ENCODE assay signal across 13 cellular contexts in genomic region chr15:80710635-80711553, GRCh38. TPM values are rescaled to one million over a fixed set of nuclear protein-coding genes. Genes with fewer than 3 reads are reported as not detected.
DNase-seq lines count a peak whose midpoint lies in the region; ATAC-seq and TF ChIP-seq lines count a peak whose summit lies in the region.
"Had no signal": no experiment of that assay in that cellular context is flagged by ENCODE, and none has a peak within 500 bp of the region (broad histone marks: within the 10 kb centered on the region; RNA-seq: fewer than 3 reads in every experiment).

No MANE protein-coding gene starts in this region.

- no peak for TF ChIP-seq POLR2A in spleen (IDR thresholded peaks at IDR 0.05)

- peaks cover 15% of the 10 kb centered on the region for H3K4me1 Mint-ChIP-seq in activated T-helper 2 cell treated with anti-CD3 and anti-CD28 coated beads, Interferon-gamma antibody, Interleukin-2, Interleukin-4, amounts not matched to agents 10 μg/mL and 5 μg/mL and 100 μg/mL, durations not matched to agents 14 hours and 24 hours and 36 hours (ENCODE audit: low read depth)

- H3K36me3 ChIP-seq in spleen: no peaks in the 10 kb centered on the region
- H3K36me3 ChIP-seq: SJCRH30, suprapubic skin had no signal

- peak overlapping the region in 7 of 8 donors; percentile 47 to 80 (median 73) for H3K27ac ChIP-seq in spleen
- H3K27ac ChIP-seq: SJCRH30, suprapubic skin had no signal

- intact Hi-C loops in activated T-helper 2 cell treated with anti-CD3 and anti-CD28 coated beads, Interferon-gamma antibody, Interleukin-2, Interleukin-4, amounts not matched to agents 10 μg/mL and 5 μg/mL and 100 μg/mL, durations not matched to agents 14 hours and 24 hours and 36 hours (cut with micrococcal nuclease): loop anchor here (1.0 to 5.0 kb wide), 2 partner anchors 17 to 76 kb away; no protein-coding TSS in a partner anchor
- intact Hi-C loops in spleen (cut with DNase I; ENCODE audit: low total_unique reads): no loop called here

- ATAC-seq in GM18867 (IDR thresholded peaks at IDR 0.05; ENCODE audit: unreplicated experiment) (peak; percentile 56), HG03097 (IDR thresholded peaks at IDR 0.05; ENCODE audit: low FRiP score, unreplicated experiment) (no peak)
- ATAC-seq: left ventricle myocardium superior had no signal

- H3K4me3 Mint-ChIP-seq in activated T-helper 2 cell treated with anti-CD3 and anti-CD28 coated beads, Interferon-gamma antibody, Interleukin-2, Interleukin-4, amounts not matched to agents 10 μg/mL and 5 μg/mL and 100 μg/mL, durations not matched to agents 14 hours and 24 hours and 36 hours (ENCODE audit: low read depth): no peak overlapping the region
- H3K4me3 Mint-ChIP-seq: endodermal cell had no signal

- no peaks in the 10 kb centered on the region for H3K9me3 ChIP-seq in spleen
- H3K9me3 ChIP-seq: SJCRH30, suprapubic skin had no signal

- peak; percentile 19 for DNase-seq in HK-2 (ENCODE audit: unreplicated experiment)
- DNase-seq in activated T-helper 2 cell treated with anti-CD3 and anti-CD28 coated beads, Interferon-gamma antibody, Interleukin-2, Interleukin-4, amounts not matched to agents 10 μg/mL and 5 μg/mL and 100 μg/mL, durations not matched to agents 14 hours and 24 hours and 36 hours (ENCODE audit: low spot score): peak; percentile 16
- no peak for DNase-seq in spleen
- DNase-seq in AG08396 (ENCODE audit: low spot score): no peak
- DNase-seq in NCI-H1694 treated with DMSO at 0.1 percent for 48 hours (lab: John Stamatoyannopoulos, UW): no peak
- DNase-seq: activated effector memory CD4-positive, alpha-beta T cell treated with anti-CD3 and anti-CD28 coated beads, Interleukin-2, amount 50 U/mL, for 16 hours; endodermal cell; left ventricle myocardium superior; NCI-H187; SJCRH30 had no signal

- peaks cover 3% of the 10 kb centered on the region for H3K27me3 Mint-ChIP-seq in activated T-helper 2 cell treated with anti-CD3 and anti-CD28 coated beads, Interferon-gamma antibody, Interleukin-2, Interleukin-4, amounts not matched to agents 10 μg/mL and 5 μg/mL and 100 μg/mL, durations not matched to agents 14 hours and 24 hours and 36 hours (ENCODE audit: low read depth)

- no peak overlapping the region for H3K27ac Mint-ChIP-seq in activated T-helper 2 cell treated with anti-CD3 and anti-CD28 coated beads, Interferon-gamma antibody, Interleukin-2, Interleukin-4, amounts not matched to agents 10 μg/mL and 5 μg/mL and 100 μg/mL, durations not matched to agents 14 hours and 24 hours and 36 hours
- H3K27ac Mint-ChIP-seq: endodermal cell had no signal

- no peak for TF ChIP-seq CTCF in spleen (IDR thresholded peaks at IDR 0.05 in 8 of 11, conservative IDR thresholded peaks at IDR 0.05 in 3 of 11)

- H3K27me3 ChIP-seq in spleen (replicated peaks in 1 of 7): no peaks in the 10 kb centered on the region
- H3K27me3 ChIP-seq: SJCRH30, suprapubic skin had no signal

- H3K36me3 Mint-ChIP-seq in activated T-helper 2 cell treated with anti-CD3 and anti-CD28 coated beads, Interferon-gamma antibody, Interleukin-2, Interleukin-4, amounts not matched to agents 10 μg/mL and 5 μg/mL and 100 μg/mL, durations not matched to agents 14 hours and 24 hours and 36 hours (ENCODE audit: low read depth): no peaks in the 10 kb centered on the region

- H3K9me3 Mint-ChIP-seq in activated T-helper 2 cell treated with anti-CD3 and anti-CD28 coated beads, Interferon-gamma antibody, Interleukin-2, Interleukin-4, amounts not matched to agents 10 μg/mL and 5 μg/mL and 100 μg/mL, durations not matched to agents 14 hours and 24 hours and 36 hours: no peaks in the 10 kb centered on the region
- H3K9me3 Mint-ChIP-seq: endodermal cell had no signal

- H3K4me1 ChIP-seq in spleen: peaks cover 0 to 42% (median 18%) of the 10 kb centered on the region in 6 donors
- H3K4me1 ChIP-seq: SJCRH30 had no signal

- 68 to 85% (median 71%) methylated on average over 9 of the region's 9 CpGs for WGBS in spleen, 5 donors

- no peak overlapping the region for H3K4me3 ChIP-seq in spleen
- H3K4me3 ChIP-seq: SJCRH30, suprapubic skin had no signal

RNA-seq across cellular contexts. Expression of gene ABHD17C, which starts 15.8 kb away (rescaled TPM):
- 4.2 and 4.3 TPM in 2 replicates for total RNA-seq in activated T-helper 2 cell treated with anti-CD3 and anti-CD28 coated beads, Interferon-gamma antibody, Interleukin-2, Interleukin-4, amounts not matched to agents 10 μg/mL and 5 μg/mL and 100 μg/mL, durations not matched to agents 14 hours and 24 hours and 36 hours
- total RNA-seq in spleen: 10 to 100 TPM in 6 of 7 donors, 1 to 10 TPM in 1; 9.9 to 17.0 (median 11.7) TPM
- polyA plus RNA-seq in spleen: 1 to 10 TPM; 4.2 to 7.8 (median 7.8) TPM

Comparison
In these comparisons a context has a peak if more than half of its experiments do, and no peak if none do; other contexts are left out.
1. DNase-seq: peak in HK-2 (single experiment) and activated T-helper 2 cell treated with anti-CD3 and anti-CD28 coated beads, Interferon-gamma antibody, Interleukin-2, Interleukin-4, amounts not matched to agents 10 μg/mL and 5 μg/mL and 100 μg/mL, durations not matched to agents 14 hours and 24 hours and 36 hours (single experiment); none in spleen (single experiment), AG08396 (single experiment) and NCI-H1694 treated with DMSO at 0.1 percent for 48 hours (single experiment).